23 cellular contexts compared by ENCODE assay signal in the genomic region with DNA sequence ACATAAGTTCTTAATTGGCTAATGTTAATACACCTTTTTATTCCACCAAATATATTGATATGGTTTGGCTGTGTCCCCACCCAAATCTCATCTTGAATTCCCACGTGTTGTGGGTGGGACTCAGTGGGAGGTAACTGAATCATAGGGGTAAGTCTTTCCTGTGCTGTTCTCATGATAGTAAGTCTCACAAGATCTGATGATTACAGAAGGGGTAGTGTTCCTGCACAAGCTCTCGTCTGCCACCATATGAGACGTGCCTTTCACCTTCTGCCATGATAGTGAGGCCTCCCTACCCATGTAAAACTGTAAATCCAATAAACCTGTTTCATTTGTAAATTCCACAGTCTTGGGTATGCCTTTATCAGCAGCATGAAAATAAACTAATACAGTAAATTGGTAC.
"Had no signal": no experiment of that assay in that cellular context is flagged by ENCODE, and none has a peak within 500 bp of the region (broad histone marks: within the 10 kb centered on the region; RNA-seq: fewer than 3 reads in every experiment).

No MANE protein-coding gene starts in this region.

- H3K4me1 Mint-ChIP-seq: nephron progenitor cell had no signal

- H3K4me3 Mint-ChIP-seq: activated B cell treated with CpG ODN at 0.5 μM for 24 hours; activated CD8-positive, alpha-beta memory T cell treated with anti-CD3 and anti-CD28 coated beads, Interleukin-2, amount 10 ng/mL, durations not matched to agents 7 days and 5 days; activated CD8-positive, alpha-beta T cell treated with anti-CD3 and anti-CD28 coated beads, Interleukin-2, amount 10 ng/mL, durations not matched to agents 7 days and 5 days; nephron progenitor cell; stimulated activated naive CD8-positive, alpha-beta T cell treated with anti-CD3 and anti-CD28 coated beads, Interleukin-15, amount 100 ng/mL, for 72 hours; T-helper 17 cell; type B pancreatic cell had no signal

- DNase-seq: activated B cell treated with CpG ODN at 0.5 μM for 24 hours; activated CD8-positive, alpha-beta memory T cell treated with anti-CD3 and anti-CD28 coated beads, Interleukin-2, amount 10 ng/mL, durations not matched to agents 7 days and 5 days; activated CD8-positive, alpha-beta T cell treated with anti-CD3 and anti-CD28 coated beads, Interleukin-2, amount 10 ng/mL, durations not matched to agents 7 days and 5 days; activated naive CD4-positive, alpha-beta T cell; activated T-cell treated with anti-CD3 and anti-CD28 coated beads, Interleukin-2, amount 50 U/mL, for 48 hours; central memory CD4-positive, alpha-beta T cell; left lung; lower lobe of right lung; mucosa of descending colon; nephron progenitor cell; stimulated activated CD4-positive, alpha-beta T cell treated with anti-CD3 and anti-CD28 coated beads, Interleukin-12 subunit alpha, Interleukin-12 subunit beta, amount 100 ng/mL, for 4 hours; stimulated activated CD4-positive, alpha-beta T cell treated with anti-CD3 and anti-CD28 coated beads, Interleukin-4, amount 100 ng/mL, for 1 hour; stimulated activated naive CD8-positive, alpha-beta T cell treated with anti-CD3 and anti-CD28 coated beads, Interleukin-15, amount 100 ng/mL, for 72 hours; substantia nigra; T-helper 17 cell; uterus had no signal

- H3K36me3 ChIP-seq: breast epithelium, uterus had no signal

- H3K9me3 ChIP-seq: breast epithelium, left lung, lower lobe of right lung, mucosa of descending colon, neutrophil, uterus had no signal

- ATAC-seq: activated CD8-positive, alpha-beta memory T cell treated with anti-CD3 and anti-CD28 coated beads, Interleukin-2, amount 10 ng/mL, durations not matched to agents 7 days and 5 days; activated CD8-positive, alpha-beta T cell treated with anti-CD3 and anti-CD28 coated beads, Interleukin-2, amount 10 ng/mL, durations not matched to agents 7 days and 5 days; activated naive CD4-positive, alpha-beta T cell treated with anti-CD3 and anti-CD28 coated beads, Interleukin-2, amount 50 U/mL, for 72 hours; left lung; lower lobe of right lung; mucosa of descending colon; sciatic nerve; stimulated activated naive CD8-positive, alpha-beta T cell treated with anti-CD3 and anti-CD28 coated beads, Interleukin-15, amount 100 ng/mL, for 72 hours; T-helper 17 cell had no signal

- H3K27ac ChIP-seq: breast epithelium, epithelial cell of prostate, lower lobe of right lung, neutrophil, skin epidermis, uterus had no signal

- H3K9me3 Mint-ChIP-seq: activated B cell treated with CpG ODN at 0.5 μM for 24 hours had no signal

- H3K4me1 ChIP-seq: breast epithelium, lower lobe of right lung, uterus had no signal

- H3K27ac Mint-ChIP-seq: activated B cell treated with CpG ODN at 0.5 μM for 24 hours; activated CD8-positive, alpha-beta memory T cell treated with anti-CD3 and anti-CD28 coated beads, Interleukin-2, amount 10 ng/mL, durations not matched to agents 7 days and 5 days; activated CD8-positive, alpha-beta T cell treated with anti-CD3 and anti-CD28 coated beads, Interleukin-2, amount 10 ng/mL, durations not matched to agents 7 days and 5 days; activated naive CD4-positive, alpha-beta T cell treated with anti-CD3 and anti-CD28 coated beads, Interleukin-2, amount 50 U/mL, for 72 hours; nephron progenitor cell; stimulated activated naive CD8-positive, alpha-beta T cell treated with anti-CD3 and anti-CD28 coated beads, Interleukin-15, amount 100 ng/mL, for 72 hours; T-helper 17 cell; type B pancreatic cell had no signal

- H3K27me3 Mint-ChIP-seq: activated B cell treated with CpG ODN at 0.5 μM for 24 hours; activated CD8-positive, alpha-beta memory T cell treated with anti-CD3 and anti-CD28 coated beads, Interleukin-2, amount 10 ng/mL, durations not matched to agents 7 days and 5 days; stimulated activated naive CD8-positive, alpha-beta T cell treated with anti-CD3 and anti-CD28 coated beads, Interleukin-15, amount 100 ng/mL, for 72 hours; T-helper 17 cell; type B pancreatic cell had no signal

- H3K4me3 ChIP-seq: breast epithelium, left lung, lower lobe of right lung, mucosa of descending colon, skin epidermis, uterus had no signal

- H3K27me3 ChIP-seq: breast epithelium, left lung, neutrophil, uterus had no signal
